In genomic region chr16:918741-919657, GRCh38 we compare ENCODE assay signal across 15 cellular contexts.
"Had no signal": no experiment of that assay in that cellular context is flagged by ENCODE, and none has a peak within 500 bp of the region (broad histone marks: within the 10 kb centered on the region; RNA-seq: fewer than 3 reads in every experiment).

No MANE protein-coding gene starts in this region.

- H3K9me3 Mint-ChIP-seq: activated naive CD8-positive, alpha-beta T cell treated with anti-CD3 and anti-CD28 coated beads for 36 hours; naive thymus-derived CD4-positive, alpha-beta T cell had no signal

- DNase-seq: activated B cell treated with CpG ODN at 0.5 μM for 24 hours; activated CD4-positive, alpha-beta T cell treated with anti-CD3 and anti-CD28 coated beads for 36 hours; activated CD4-positive, alpha-beta T cell treated with anti-CD3 and anti-CD28 coated beads, Interleukin-2, amount 50 U/mL, for 48 hours; activated naive CD4-positive, alpha-beta T cell treated with Interleukin-2 at 50 U/mL for 16 hours; activated naive CD8-positive, alpha-beta T cell treated with anti-CD3 and anti-CD28 coated beads for 36 hours; activated T-cell treated with anti-CD3 and anti-CD28 coated beads, Interleukin-2, amount 50 U/mL, for 48 hours; cortex of kidney; hypothalamus; naive thymus-derived CD4-positive, alpha-beta T cell; stimulated activated CD4-positive, alpha-beta T cell treated with anti-CD3 and anti-CD28 coated beads, Interleukin-4, amount 100 ng/mL, for 1 hour; stimulated activated naive CD4-positive, alpha-beta T cell; thyroid gland; upper lobe of right lung had no signal

- ATAC-seq: activated CD4-positive, alpha-beta T cell treated with anti-CD3 and anti-CD28 coated beads for 36 hours; gastroesophageal sphincter; naive thymus-derived CD4-positive, alpha-beta T cell; upper lobe of right lung had no signal

- H3K4me1 Mint-ChIP-seq: activated CD4-positive, alpha-beta T cell treated with anti-CD3 and anti-CD28 coated beads for 36 hours; activated naive CD8-positive, alpha-beta T cell treated with anti-CD3 and anti-CD28 coated beads for 36 hours had no signal

- H3K27ac Mint-ChIP-seq: activated B cell treated with CpG ODN at 0.5 μM for 24 hours; activated CD4-positive, alpha-beta T cell treated with anti-CD3 and anti-CD28 coated beads for 36 hours; activated naive CD8-positive, alpha-beta T cell treated with anti-CD3 and anti-CD28 coated beads for 36 hours; naive thymus-derived CD4-positive, alpha-beta T cell; T-helper 1 cell treated with Interleukin-12 subunit alpha and Interleukin-12 subunit beta and Interleukin-4 antibody, amounts not matched to agents 30 μg/mL and 1 μg/mL, for 36 hours had no signal

- H3K27me3 Mint-ChIP-seq: activated B cell treated with CpG ODN at 0.5 μM for 24 hours; activated CD4-positive, alpha-beta T cell treated with anti-CD3 and anti-CD28 coated beads for 36 hours; activated naive CD8-positive, alpha-beta T cell treated with anti-CD3 and anti-CD28 coated beads for 36 hours; naive thymus-derived CD4-positive, alpha-beta T cell had no signal

- H3K4me3 Mint-ChIP-seq: activated B cell treated with CpG ODN at 0.5 μM for 24 hours; activated CD4-positive, alpha-beta T cell treated with anti-CD3 and anti-CD28 coated beads for 36 hours; activated naive CD8-positive, alpha-beta T cell treated with anti-CD3 and anti-CD28 coated beads for 36 hours; naive thymus-derived CD4-positive, alpha-beta T cell; T-helper 1 cell treated with Interleukin-12 subunit alpha and Interleukin-12 subunit beta and Interleukin-4 antibody, amounts not matched to agents 30 μg/mL and 1 μg/mL, for 36 hours had no signal
